In the genomic region with DNA sequence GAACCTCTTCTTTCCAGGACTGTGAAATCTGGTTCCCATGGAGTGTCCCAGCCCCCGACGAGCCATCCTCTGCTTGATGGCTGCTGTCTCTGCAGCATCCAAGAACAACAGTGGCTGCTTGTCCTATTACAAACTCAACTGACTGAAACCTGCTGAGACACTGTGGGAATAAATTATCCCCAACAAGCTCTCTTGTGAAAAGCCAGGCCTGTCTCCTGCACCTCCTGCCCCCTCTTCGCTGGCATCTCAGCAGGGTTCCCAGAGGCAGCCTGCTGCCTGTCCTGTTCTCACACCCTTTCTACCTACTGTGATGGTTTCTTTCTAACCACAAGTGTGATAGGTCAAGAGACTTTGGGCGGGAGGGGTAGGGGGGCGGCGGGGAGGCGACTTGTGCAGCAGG, we compare ENCODE assay signal across 15 cellular contexts.
DNase-seq lines count a peak whose midpoint lies in the region; ATAC-seq and TF ChIP-seq lines count a peak whose summit lies in the region.
"Had no signal": no experiment of that assay in that cellular context is flagged by ENCODE, and none has a peak within 500 bp of the region (broad histone marks: within the 10 kb centered on the region; RNA-seq: fewer than 3 reads in every experiment).

No MANE protein-coding gene starts in this region.

- ATAC-seq in left ventricle myocardium superior (no peak), foreskin keratinocyte (no peak)
- ATAC-seq in CD8-positive, alpha-beta T cell = no peak

- CTCF ChIA-PET in CD8-positive, alpha-beta T cell (lab: Charles Lee) = interaction anchor here (1.4 kb wide), 1 partner anchor 18 kb away, joined by 4 read pairs; no protein-coding TSS in a partner anchor

- POLR2A ChIA-PET in CD8-positive, alpha-beta T cell (lab: Charles Lee) = no interaction called here

- TF ChIP-seq CTCF in right atrium auricular region (IDR thresholded peaks at IDR 0.05) (no peak), foreskin keratinocyte (conservative IDR thresholded peaks at IDR 0.05) (no peak)
- no peak for TF ChIP-seq CTCF in CD8-positive, alpha-beta T cell (IDR thresholded peaks at IDR 0.05)

- intact Hi-C loops in left ventricle myocardium superior (cut with micrococcal nuclease) = loop anchor here (10.0 kb wide), 1 partner anchor 53 kb away; no protein-coding TSS in a partner anchor
- intact Hi-C loops in CD8-positive, alpha-beta T cell (cut with DNase I, micrococcal nuclease) = no loop called here

- no peaks in the 10 kb centered on the region for H3K4me1 Mint-ChIP-seq in CD8-positive, alpha-beta T cell (ENCODE audit: low read depth)
- H3K4me1 Mint-ChIP-seq: CD4-positive, CD25-positive, alpha-beta regulatory T cell had no signal

- H3K27me3 ChIP-seq in right atrium auricular region (no peaks in the 10 kb centered on the region), foreskin keratinocyte (no peaks in the 10 kb centered on the region)
- H3K27me3 ChIP-seq in CD8-positive, alpha-beta T cell (ENCODE audit: insufficient read depth, low read length) = no peaks in the 10 kb centered on the region

- H3K27ac ChIP-seq in right atrium auricular region = peak overlapping the region; percentile 91 to 97
- H3K27ac ChIP-seq in CD8-positive, alpha-beta T cell (ENCODE audit: low read depth, low read length) = no peak overlapping the region
- no peak overlapping the region for H3K27ac ChIP-seq in foreskin keratinocyte
- H3K27ac ChIP-seq: KMS-11 had no signal

- H3K4me3 Mint-ChIP-seq in CD8-positive, alpha-beta T cell = no peak overlapping the region
- H3K4me3 Mint-ChIP-seq: CD4-positive, CD25-positive, alpha-beta regulatory T cell had no signal

- H3K36me3 ChIP-seq in right atrium auricular region = no peaks in the 10 kb centered on the region
- H3K36me3 ChIP-seq in CD8-positive, alpha-beta T cell (ENCODE audit: insufficient read depth, low read length) = no peaks in the 10 kb centered on the region
- H3K36me3 ChIP-seq: HAP-1 had no signal

- no peaks in the 10 kb centered on the region for H3K36me3 Mint-ChIP-seq in CD8-positive, alpha-beta T cell
- H3K36me3 Mint-ChIP-seq: CD4-positive, CD25-positive, alpha-beta regulatory T cell had no signal

- no peak overlapping the region for H3K27ac Mint-ChIP-seq in CD8-positive, alpha-beta T cell
- H3K27ac Mint-ChIP-seq: CD4-positive, CD25-positive, alpha-beta regulatory T cell had no signal

- H3K9me3 Mint-ChIP-seq in CD8-positive, alpha-beta T cell = no peaks in the 10 kb centered on the region

- H3K4me1 ChIP-seq in right atrium auricular region (peaks cover 0 to 87% of the 10 kb centered on the region in 2 donors), foreskin keratinocyte (no peaks in the 10 kb centered on the region)
- H3K4me1 ChIP-seq in CD8-positive, alpha-beta T cell (ENCODE audit: insufficient read depth, low read length) = no peaks in the 10 kb centered on the region
- H3K4me1 ChIP-seq: HAP-1 had no signal

- DNase-seq in right atrium auricular region (ENCODE audit: low spot score) = no peak
- no peak for DNase-seq in left ventricle myocardium superior
- DNase-seq in NCI-H2227 (lab: John Stamatoyannopoulos, UW; ENCODE audit: unreplicated experiment) = peak; percentile 45
- peak; percentile 50 for DNase-seq in brain pericyte (ENCODE audit: low read depth, low spot score)
- DNase-seq in OCI-M1 (lab: John Stamatoyannopoulos, UW) = no peak
- no peak for DNase-seq in CD8-positive, alpha-beta T cell
- no peak for DNase-seq in foreskin keratinocyte
- DNase-seq: CD4-positive, CD25-positive, alpha-beta regulatory T cell; DMS79; NCI-H1048; NCI-H1694 treated with DMSO at 0.1 percent for 48 hours; NCI-H2171 treated with DMSO at 0.1 percent for 48 hours; NCI-H524 had no signal

- no peaks in the 10 kb centered on the region for H3K9me3 ChIP-seq in right atrium auricular region
- no peaks in the 10 kb centered on the region for H3K9me3 ChIP-seq in CD8-positive, alpha-beta T cell (ENCODE audit: low read length)
- H3K9me3 ChIP-seq: HAP-1 had no signal

- no peaks in the 10 kb centered on the region for H3K27me3 Mint-ChIP-seq in CD8-positive, alpha-beta T cell (ENCODE audit: low read depth)

- H3K4me3 ChIP-seq in right atrium auricular region = no peak overlapping the region
- H3K4me3 ChIP-seq in CD8-positive, alpha-beta T cell (ENCODE audit: low read depth, low read length) = no peak overlapping the region
- H3K4me3 ChIP-seq: HAP-1 had no signal

Comparison
In these comparisons a context has a peak if more than half of its experiments do, and no peak if none do; other contexts are left out.
1. DNase-seq: peak in NCI-H2227 (single experiment) and brain pericyte (single experiment); none in right atrium auricular region (single experiment), left ventricle myocardium superior (single experiment), OCI-M1 (single experiment), CD8-positive, alpha-beta T cell (0 of 7) and foreskin keratinocyte (0 of 2).
2. H3K27ac ChIP-seq: peak in right atrium auricular region (2 of 2); none in CD8-positive, alpha-beta T cell (single experiment) and foreskin keratinocyte (single experiment).